In genomic region chr11:123973816-123974215, GRCh38 we compare ENCODE assay signal across 14 cellular contexts. TPM values are rescaled to one million over a fixed set of nuclear protein-coding genes. Genes with fewer than 3 reads are reported as not detected.
DNase-seq lines count a peak whose midpoint lies in the region; ATAC-seq, FAIRE-seq and TF ChIP-seq lines count a peak whose summit lies in the region.
"Had no signal": no experiment of that assay in that cellular context is flagged by ENCODE, and none has a peak within 500 bp of the region (broad histone marks: within the 10 kb centered on the region; RNA-seq: fewer than 3 reads in every experiment).

No MANE protein-coding gene starts in this region.

- H3K27me3 Mint-ChIP-seq in astrocyte (ENCODE audit: low read depth, unreplicated experiment), result no peaks in the 10 kb centered on the region
- peaks cover 3% of the 10 kb centered on the region for H3K27me3 Mint-ChIP-seq in activated T-helper 17 cell treated with anti-CD3 and anti-CD28 coated beads, Interleukin-2, amount 50 U/mL, for 72 hours
- H3K27me3 Mint-ChIP-seq: memory B cell had no signal

- no peaks in the 10 kb centered on the region for H3K9me3 ChIP-seq in astrocyte (ENCODE audit: insufficient read depth, low read depth, low read length)
- H3K9me3 ChIP-seq: thoracic aorta had no signal

- H3K4me1 Mint-ChIP-seq in astrocyte (ENCODE audit: low read depth, unreplicated experiment), result peaks cover 14% of the 10 kb centered on the region
- H3K4me1 Mint-ChIP-seq in activated T-helper 17 cell treated with anti-CD3 and anti-CD28 coated beads, Interleukin-2, amount 50 U/mL, for 72 hours, result no peaks in the 10 kb centered on the region
- H3K4me1 Mint-ChIP-seq: memory B cell had no signal

- H3K79me2 ChIP-seq in astrocyte (ENCODE audit: insufficient read depth, low read length), result no peaks in the 10 kb centered on the region

- no peak for ATAC-seq in HG03571 (IDR thresholded peaks at IDR 0.05; ENCODE audit: unreplicated experiment)
- no peak for ATAC-seq in activated T-helper 17 cell treated with anti-CD3 and anti-CD28 coated beads, Interleukin-2, amount 50 U/mL, for 72 hours (replicated peaks)

- peaks cover 4% of the 10 kb centered on the region for H3K9me3 Mint-ChIP-seq in astrocyte (ENCODE audit: unreplicated experiment)
- no peaks in the 10 kb centered on the region for H3K9me3 Mint-ChIP-seq in activated T-helper 17 cell treated with anti-CD3 and anti-CD28 coated beads, Interleukin-2, amount 50 U/mL, for 72 hours

- TF ChIP-seq CTCF in astrocyte (IDR thresholded peaks at IDR 0.05; ENCODE audit: insufficient read depth, low read depth, low read length) (no peak), foreskin fibroblast (IDR thresholded peaks at IDR 0.05; ENCODE audit: low read depth, low read length) (no peak), coronary artery (IDR thresholded peaks at IDR 0.05) (no peak)

- H3K4me2 ChIP-seq in astrocyte (ENCODE audit: low read length), result no peak overlapping the region

- H3K9ac ChIP-seq in astrocyte (ENCODE audit: low read length), result no peak overlapping the region

- no peak for FAIRE-seq in astrocyte (lab: Jason Lieb, UNC)

- H3K4me3 Mint-ChIP-seq in astrocyte (ENCODE audit: unreplicated experiment), result no peak overlapping the region
- H3K4me3 Mint-ChIP-seq in activated T-helper 17 cell treated with anti-CD3 and anti-CD28 coated beads, Interleukin-2, amount 50 U/mL, for 72 hours, result no peak overlapping the region
- H3K4me3 Mint-ChIP-seq: memory B cell had no signal

- no peaks in the 10 kb centered on the region for H3K4me1 ChIP-seq in astrocyte (ENCODE audit: insufficient read depth, low read length)

- H3K36me3 Mint-ChIP-seq in astrocyte (ENCODE audit: low read depth, unreplicated experiment), result no peaks in the 10 kb centered on the region
- H3K36me3 Mint-ChIP-seq in activated T-helper 17 cell treated with anti-CD3 and anti-CD28 coated beads, Interleukin-2, amount 50 U/mL, for 72 hours (ENCODE audit: low read depth), result no peaks in the 10 kb centered on the region
- H3K36me3 Mint-ChIP-seq: memory B cell had no signal

- H3K27ac ChIP-seq in astrocyte (ENCODE audit: low read depth, low read length) (peak overlapping the region; percentile 17), coronary artery (no peak overlapping the region)
- H3K27ac ChIP-seq: 22Rv1, thoracic aorta had no signal

- no peaks in the 10 kb centered on the region for H3K27me3 ChIP-seq in astrocyte (ENCODE audit: insufficient read depth, low read length)

- peak overlapping the region; percentile 10 for H3K27ac Mint-ChIP-seq in astrocyte (ENCODE audit: unreplicated experiment)
- no peak overlapping the region for H3K27ac Mint-ChIP-seq in activated T-helper 17 cell treated with anti-CD3 and anti-CD28 coated beads, Interleukin-2, amount 50 U/mL, for 72 hours
- H3K27ac Mint-ChIP-seq: memory B cell had no signal

- H3K4me3 ChIP-seq in astrocyte (ENCODE audit: insufficient read depth, low read depth, low read length) (no peak overlapping the region), foreskin fibroblast (ENCODE audit: low read depth in 1 of 2, low read length in 2 of 2) (no peak overlapping the region), coronary artery (no peak overlapping the region)
- H3K4me3 ChIP-seq: thoracic aorta had no signal

- DNase-seq in DMS53 (lab: John Stamatoyannopoulos, UW), result peak; percentile 7
- DNase-seq in DMS53 treated with DMSO at 0.1 percent for 48 hours (lab: John Stamatoyannopoulos, UW; ENCODE audit: unreplicated experiment), result no peak
- DNase-seq in astrocyte (ENCODE audit: low read depth), result peak; percentile 72
- peak; percentile 57 to 79 for DNase-seq in foreskin fibroblast
- no peak for DNase-seq in coronary artery (ENCODE audit: low spot score)
- DNase-seq in NCI-H446 treated with DMSO at 0.1 percent for 48 hours (lab: John Stamatoyannopoulos, UW), result no peak
- DNase-seq: activated CD4-positive, CD25-positive, alpha-beta regulatory T cell; stimulated activated CD4-positive, alpha-beta T cell treated with anti-CD3 and anti-CD28 coated beads, Interleukin-12 subunit alpha, Interleukin-12 subunit beta, amount 100 ng/mL, for 4 hours had no signal

- H3K36me3 ChIP-seq in astrocyte (ENCODE audit: insufficient read depth, low read length), result no peaks in the 10 kb centered on the region
- H3K36me3 ChIP-seq: thoracic aorta had no signal

- no peak overlapping the region for H2AFZ ChIP-seq in astrocyte (ENCODE audit: low read depth, low read length)

- H4K20me1 ChIP-seq in astrocyte (ENCODE audit: insufficient read depth, low read length), result no peaks in the 10 kb centered on the region

RNA-seq across cellular contexts. Expression of gene OR10S1, which starts 3.8 kb away (rescaled TPM):
- total RNA-seq in astrocyte, result not detected in 2 replicates
- total RNA-seq in activated T-helper 17 cell treated with anti-CD3 and anti-CD28 coated beads, Interleukin-2, amount 50 U/mL, for 72 hours, result not detected
- total RNA-seq: omental fat pad, thoracic aorta had no signal

RNA-seq across cellular contexts. Expression of gene OR10G6, which starts 21.1 kb away (rescaled TPM):
- total RNA-seq in astrocyte, result not detected in 2 replicates
- total RNA-seq in activated T-helper 17 cell treated with anti-CD3 and anti-CD28 coated beads, Interleukin-2, amount 50 U/mL, for 72 hours, result not detected
- total RNA-seq: omental fat pad, thoracic aorta had no signal

RNA-seq across cellular contexts. Expression of gene OR6T1, which starts 30.2 kb away (rescaled TPM):
- not detected in 2 replicates for total RNA-seq in astrocyte
- total RNA-seq in activated T-helper 17 cell treated with anti-CD3 and anti-CD28 coated beads, Interleukin-2, amount 50 U/mL, for 72 hours, result not detected
- total RNA-seq: omental fat pad, thoracic aorta had no signal

RNA-seq across cellular contexts. Expression of gene OR4D5, which starts 34.4 kb away (rescaled TPM):
- not detected in 2 replicates for total RNA-seq in astrocyte
- not detected for total RNA-seq in activated T-helper 17 cell treated with anti-CD3 and anti-CD28 coated beads, Interleukin-2, amount 50 U/mL, for 72 hours
- total RNA-seq: omental fat pad, thoracic aorta had no signal

RNA-seq across cellular contexts. Expression of gene OR10G4, which starts 39.0 kb away (rescaled TPM):
- not detected in 2 replicates for total RNA-seq in astrocyte
- not detected for total RNA-seq in activated T-helper 17 cell treated with anti-CD3 and anti-CD28 coated beads, Interleukin-2, amount 50 U/mL, for 72 hours
- total RNA-seq: omental fat pad, thoracic aorta had no signal

Comparison
In these comparisons a context has a peak if more than half of its experiments do, and no peak if none do; other contexts are left out.
1. DNase-seq: peak in DMS53 (single experiment), astrocyte (single experiment) and foreskin fibroblast (2 of 2); none in DMS53 treated with DMSO at 0.1 percent for 48 hours (single experiment), coronary artery (single experiment) and NCI-H446 treated with DMSO at 0.1 percent for 48 hours (single experiment).